ENCODE assay signal across 30 cellular contexts in the genomic region with DNA sequence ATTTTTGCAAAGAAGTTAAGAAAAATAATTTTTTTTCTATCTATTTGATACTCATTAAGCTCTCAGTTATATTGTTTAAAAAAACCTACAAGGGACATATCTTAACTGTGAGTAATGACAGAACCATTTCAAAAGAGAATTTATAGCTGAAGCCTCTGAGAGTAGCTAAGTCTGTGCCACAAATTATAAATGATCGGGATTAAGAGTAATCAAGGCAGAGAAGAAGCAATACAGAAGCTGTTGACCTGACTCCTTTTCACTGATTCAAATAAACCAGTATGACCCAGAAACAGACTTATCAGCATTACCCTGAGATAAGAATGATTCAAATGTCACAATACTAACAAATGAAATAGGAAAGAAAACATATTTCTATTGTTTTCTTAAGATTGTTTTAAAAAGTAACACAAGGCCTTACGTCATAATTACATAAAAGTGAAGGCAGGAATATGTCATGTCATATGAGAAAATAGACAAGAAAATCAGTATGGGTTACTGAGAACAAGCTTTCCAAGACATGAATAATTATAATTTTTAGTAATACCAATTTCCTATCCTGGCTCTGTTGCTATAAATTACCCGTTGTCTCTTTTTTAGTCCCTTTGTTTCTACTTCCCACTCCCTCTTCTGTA.
DNase-seq lines count a peak whose midpoint lies in the region; ATAC-seq and TF ChIP-seq lines count a peak whose summit lies in the region.
"Had no signal": no experiment of that assay in that cellular context is flagged by ENCODE, and none has a peak within 500 bp of the region (broad histone marks: within the 10 kb centered on the region; RNA-seq: fewer than 3 reads in every experiment).

No MANE protein-coding gene starts in this region.

- no peak overlapping the region for H3K27ac Mint-ChIP-seq in activated naive CD8-positive, alpha-beta T cell treated with anti-CD3 and anti-CD28 coated beads, Interleukin-2, amount 50 U/mL, for 24 hours
- H3K27ac Mint-ChIP-seq: B cell; CD8-positive, alpha-beta T cell; H9; HFFc6 had no signal

- no peak for ATAC-seq in activated naive CD8-positive, alpha-beta T cell treated with anti-CD3 and anti-CD28 coated beads, Interleukin-2, amount 50 U/mL, for 24 hours
- ATAC-seq: A549; CD8-positive, alpha-beta T cell; PC-3 had no signal

- H3K9me3 ChIP-seq in A673 (ENCODE audit: low read depth, low read length, poor library complexity, severe bottlenecking), result no peaks in the 10 kb centered on the region
- no peaks in the 10 kb centered on the region for H3K9me3 ChIP-seq in SK-N-MC (ENCODE audit: low read depth, low read length)
- no peaks in the 10 kb centered on the region for H3K9me3 ChIP-seq in neuronal stem cell (replicated peaks in 1 of 2; ENCODE audit: control insufficient read depth in 2 of 2, insufficient read depth in 1 of 2, low read depth in 1 of 2, low read length in 2 of 2)
- H3K9me3 ChIP-seq: A549, Caco-2, MG63, SJCRH30 had no signal

- H3K9ac ChIP-seq in SK-N-MC (ENCODE audit: insufficient read length) (no peak overlapping the region), neuronal stem cell (ENCODE audit: low read depth, low read length, poor library complexity) (no peak overlapping the region)
- H3K9ac ChIP-seq: GM23248 had no signal

- no peaks in the 10 kb centered on the region for H3K27me3 ChIP-seq in A673 (replicated peaks; ENCODE audit: insufficient read depth, low read depth, low read length, poor library complexity)
- H3K27me3 ChIP-seq in neuronal stem cell (ENCODE audit: control insufficient read depth in 3 of 3, insufficient read depth in 3 of 3, low read depth in 1 of 3, low read length in 3 of 3), result no peaks in the 10 kb centered on the region
- H3K27me3 ChIP-seq: MG63, SJCRH30 had no signal

- intact Hi-C loops in A673 (cut with micrococcal nuclease; ENCODE audit: unreplicated experiment), result no loop called here

- no peak overlapping the region for H2AK5ac ChIP-seq in neuronal stem cell (ENCODE audit: low read depth, low read length)

- no CpG with 5 or more reads among the region's 3 CpGs for WGBS in neuronal stem cell (ENCODE audit: extremely low coverage in 2 of 2, insufficient read length in 2 of 2, insufficient replicate concordance in 1 of 2), 2 donors

- H3K14ac ChIP-seq in neuronal stem cell (ENCODE audit: low read length), result no peak overlapping the region

- POLR2A ChIA-PET in A673 (lab: Charles Lee; ENCODE audit: low non-redundant PET), result no interaction called here

- no peaks in the 10 kb centered on the region for H3K79me1 ChIP-seq in neuronal stem cell (ENCODE audit: low read depth, low read length)

- H3K23ac ChIP-seq in neuronal stem cell (ENCODE audit: low read depth, low read length, poor library complexity), result no peak overlapping the region

- H3K4me1 Mint-ChIP-seq in activated naive CD8-positive, alpha-beta T cell treated with anti-CD3 and anti-CD28 coated beads, Interleukin-2, amount 50 U/mL, for 24 hours, result no peaks in the 10 kb centered on the region
- H3K4me1 Mint-ChIP-seq: B cell had no signal

- BruUV-seq in A673 (replicated peaks; lab: Mats Ljungman, UMichigan), result no TSS peak

- no peak overlapping the region for H4K91ac ChIP-seq in neuronal stem cell (ENCODE audit: low read depth, low read length, poor library complexity)

- no peak overlapping the region for H2BK15ac ChIP-seq in neuronal stem cell (ENCODE audit: low read length)

- peaks cover 4% of the 10 kb centered on the region for H3K9me3 Mint-ChIP-seq in activated naive CD8-positive, alpha-beta T cell treated with anti-CD3 and anti-CD28 coated beads, Interleukin-2, amount 50 U/mL, for 24 hours
- H3K9me3 Mint-ChIP-seq: H9, HFFc6 had no signal

- no peak for TF ChIP-seq CTCF in A673 (conservative IDR thresholded peaks at IDR 0.05; ENCODE audit: low read depth, low read length)

- no peak overlapping the region for H3K4me2 ChIP-seq in neuronal stem cell (ENCODE audit: insufficient read depth, low read length, poor library complexity, severe bottlenecking)
- H3K4me2 ChIP-seq: A549 had no signal

- peak overlapping the region; percentile 32 for H2AFZ ChIP-seq in neuronal stem cell (ENCODE audit: low read length)
- H2AFZ ChIP-seq: GM23248 had no signal

- H4K8ac ChIP-seq in neuronal stem cell (ENCODE audit: low read depth, low read length), result no peak overlapping the region

- H3K18ac ChIP-seq in neuronal stem cell (ENCODE audit: low read length), result no peak overlapping the region

- H3K4me1 ChIP-seq in A673 (ENCODE audit: insufficient read depth, low read length, poor library complexity, severe bottlenecking), result peaks cover 28% of the 10 kb centered on the region
- H3K4me1 ChIP-seq in neuronal stem cell (ENCODE audit: control insufficient read depth in 2 of 2, insufficient read depth in 1 of 2, low read depth in 1 of 2, low read length in 2 of 2), result no peaks in the 10 kb centered on the region
- H3K4me1 ChIP-seq: A549, Caco-2, SJCRH30 had no signal

- DNase-seq in A673 (ENCODE audit: low spot score) (peak; percentile 56), ELR (ENCODE audit: low read depth) (peak; percentile 21), SK-N-MC (ENCODE audit: low read depth, low spot score) (no peak), neuronal stem cell (ENCODE audit: low spot score) (no peak), NCI-H2196 (lab: John Stamatoyannopoulos, UW; ENCODE audit: unreplicated experiment) (no peak), activated gamma-delta T cell (lab: John Stamatoyannopoulos, UW) (no peak)
- no peak for DNase-seq in activated naive CD8-positive, alpha-beta T cell treated with anti-CD3 and anti-CD28 coated beads, Interleukin-2, amount 50 U/mL, for 24 hours
- DNase-seq: Caco-2; CD8-positive, alpha-beta T cell; DMS 273 treated with DMSO at 0.1 percent for 48 hours; DMS79; GM23248; H9; HFFc6; IMR-90; KG1; MG63; NCI-H1048; NCI-H1417; NCI-H1694 treated with DMSO at 0.1 percent for 48 hours; NCI-H2081; NCI-H2171; NCI-H345; NCI-H510A treated with DMSO at 0.1 percent for 48 hours; NK-92 treated with Interleukin-12 subunit alpha and Interleukin-12 subunit beta, amount 100 ng/mL, for 24 hours; PC-3; SJCRH30 had no signal

- H3K36me3 ChIP-seq in A673 (ENCODE audit: insufficient read depth, low read length, poor library complexity, severe bottlenecking) (no peaks in the 10 kb centered on the region), SK-N-MC (ENCODE audit: insufficient read depth, low read length) (no peaks in the 10 kb centered on the region), neuronal stem cell (replicated peaks in 1 of 2; ENCODE audit: control insufficient read depth in 2 of 2, insufficient read depth in 2 of 2, low read length in 2 of 2) (no peaks in the 10 kb centered on the region)
- H3K36me3 ChIP-seq: MG63, SJCRH30 had no signal

- no peak overlapping the region for H3K4ac ChIP-seq in neuronal stem cell (ENCODE audit: low read length)

- no peak overlapping the region for H2BK12ac ChIP-seq in neuronal stem cell (ENCODE audit: low read length)

- H3K27ac ChIP-seq in A673 (ENCODE audit: low read depth, low read length, poor library complexity, severe bottlenecking) (peak overlapping the region; percentile 70), SK-N-MC (peak overlapping the region; percentile 11; the same call in 1 of the 2 replicates), neuronal stem cell (replicated peaks; ENCODE audit: low read length) (no peak overlapping the region)
- H3K27ac ChIP-seq: A549, C4-2B, GM23248, SJCRH30 had no signal

- H2BK120ac ChIP-seq in neuronal stem cell (ENCODE audit: low read depth, low read length), result no peak overlapping the region

- H3K36me3 Mint-ChIP-seq in activated naive CD8-positive, alpha-beta T cell treated with anti-CD3 and anti-CD28 coated beads, Interleukin-2, amount 50 U/mL, for 24 hours (ENCODE audit: low read depth), result no peaks in the 10 kb centered on the region
- H3K36me3 Mint-ChIP-seq: CD8-positive, alpha-beta T cell had no signal

- no peak overlapping the region for H2BK5ac ChIP-seq in neuronal stem cell (ENCODE audit: low read length)

- no peaks in the 10 kb centered on the region for H3K27me3 Mint-ChIP-seq in activated naive CD8-positive, alpha-beta T cell treated with anti-CD3 and anti-CD28 coated beads, Interleukin-2, amount 50 U/mL, for 24 hours
- H3K27me3 Mint-ChIP-seq: B cell had no signal

- H3K4me3 Mint-ChIP-seq in activated naive CD8-positive, alpha-beta T cell treated with anti-CD3 and anti-CD28 coated beads, Interleukin-2, amount 50 U/mL, for 24 hours, result no peak overlapping the region
- H3K4me3 Mint-ChIP-seq: B cell; CD8-positive, alpha-beta T cell; H9; HFFc6 had no signal

- CTCF ChIA-PET in A673 (lab: Charles Lee), result no interaction called here

- H3K4me3 ChIP-seq in A673 (ENCODE audit: low read depth, low read length, poor library complexity, severe bottlenecking) (no peak overlapping the region), SK-N-MC (no peak overlapping the region), neuronal stem cell (ENCODE audit: low read length in 2 of 2) (no peak overlapping the region)
- H3K4me3 ChIP-seq: A549, GM23248, MG63, SJCRH30 had no signal

Comparison
In these comparisons a context has a peak if more than half of its experiments do, and no peak if none do; other contexts are left out.
1. DNase-seq: peak in A673 (single experiment) and ELR (single experiment); none in SK-N-MC (single experiment), neuronal stem cell (single experiment), NCI-H2196 (single experiment), activated naive CD8-positive, alpha-beta T cell treated with anti-CD3 and anti-CD28 coated beads, Interleukin-2, amount 50 U/mL, for 24 hours (single experiment) and activated gamma-delta T cell (single experiment).